ENCODE assay signal across 26 cellular contexts in genomic region chr21:33425825-33426224, GRCh38.
"Had no signal": no experiment of that assay in that cellular context is flagged by ENCODE, and none has a peak within 500 bp of the region (broad histone marks: within the 10 kb centered on the region; RNA-seq: fewer than 3 reads in every experiment).

No MANE protein-coding gene starts in this region.

- H3K27ac ChIP-seq: colonic mucosa, dorsolateral prefrontal cortex, left lung, lower lobe of right lung, testis had no signal

- H3K4me1 ChIP-seq: colonic mucosa, testis had no signal

- H3K4me3 ChIP-seq: colonic mucosa, dorsolateral prefrontal cortex, left lung, lower lobe of right lung, smooth muscle cell, testis had no signal

- DNase-seq: activated CD4-positive, alpha-beta T cell treated with anti-CD3 and anti-CD28 coated beads for 48 hours; activated CD4-positive, alpha-beta T cell treated with anti-CD3 and anti-CD28 coated beads, Interleukin-2, amount 50 U/mL, for 48 hours; activated CD8-positive, alpha-beta memory T cell treated with anti-CD3 and anti-CD28 coated beads for 24 hours; activated effector memory CD4-positive, alpha-beta T cell treated with Interleukin-2 at 50 U/mL for 16 hours; activated naive CD4-positive, alpha-beta T cell treated with Interleukin-2 at 50 U/mL for 16 hours; anterior cingulate cortex; colonic mucosa; effector memory CD8-positive, alpha-beta T cell; hypothalamus; kidney glomerular epithelial cell; left lung; lower lobe of right lung; mesenchymal stem cell; stimulated activated CD4-positive, alpha-beta T cell treated with anti-CD3 and anti-CD28 coated beads, Interleukin-15, amount 100 ng/mL, for 24 hours; stimulated activated CD4-positive, alpha-beta T cell treated with anti-CD3 and anti-CD28 coated beads, Interleukin-2, amount 100 ng/mL, for 24 hours; stimulated activated naive CD4-positive, alpha-beta T cell treated with Interleukin-2 at 50 U/mL for 16 hours; T-helper 1 cell; testis; trophoblast cell had no signal

- ATAC-seq: effector memory CD8-positive, alpha-beta T cell; esophagus mucosa; left lung; lower lobe of right lung; sciatic nerve had no signal

- H3K27ac Mint-ChIP-seq: activated naive CD8-positive, alpha-beta T cell; effector memory CD8-positive, alpha-beta T cell; nephron; progenitor cell of endocrine pancreas had no signal

- H3K4me3 Mint-ChIP-seq: activated naive CD8-positive, alpha-beta T cell; effector memory CD8-positive, alpha-beta T cell; nephron had no signal

- H3K9me3 Mint-ChIP-seq: effector memory CD8-positive, alpha-beta T cell; nephron had no signal

- H3K27me3 Mint-ChIP-seq: activated naive CD8-positive, alpha-beta T cell; progenitor cell of endocrine pancreas had no signal

- H3K4me1 Mint-ChIP-seq: nephron had no signal

- H3K9me3 ChIP-seq: colonic mucosa, left lung, lower lobe of right lung, testis had no signal

- H3K27me3 ChIP-seq: colonic mucosa, dorsolateral prefrontal cortex, left lung, testis had no signal
